Comparison of ENCODE assay signal across 18 cellular contexts in the genomic region with DNA sequence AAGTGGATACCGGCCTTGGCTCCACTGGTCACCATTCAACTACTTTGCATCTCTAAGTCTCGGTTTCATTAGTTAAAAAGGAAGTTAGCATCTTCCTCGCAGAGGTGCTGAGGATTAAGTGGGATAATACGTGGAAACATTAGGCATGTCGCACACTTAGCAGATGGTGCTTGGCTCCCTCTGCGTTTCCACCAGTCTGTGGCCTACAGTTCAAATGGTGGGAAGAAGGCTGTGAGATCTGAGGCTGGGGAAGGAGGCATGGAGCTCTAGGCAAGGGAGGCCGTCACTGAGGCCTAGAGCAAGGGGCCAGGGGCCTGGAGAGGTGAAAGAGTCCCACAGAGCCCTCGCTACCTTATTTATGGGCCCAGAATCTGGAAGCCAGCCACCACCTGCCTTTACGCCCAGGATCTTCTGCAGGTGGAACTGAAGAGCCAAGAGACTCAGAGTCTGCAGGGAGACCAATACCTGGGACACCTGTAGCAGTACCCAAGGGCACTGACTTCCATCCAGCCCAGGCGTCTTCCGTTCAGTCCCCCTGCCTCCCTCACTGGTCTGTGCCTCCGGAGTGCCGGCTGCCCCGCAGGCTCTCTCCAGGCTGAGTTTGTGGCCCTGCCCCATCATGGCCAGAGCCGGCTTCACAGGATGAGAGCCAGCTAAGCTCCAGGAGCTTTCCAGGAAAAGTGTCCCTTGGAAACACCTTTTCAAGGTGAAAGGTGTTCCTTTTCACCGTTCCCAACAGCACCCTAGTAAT.
A peak's percentile ranks its signal among the peaks of the same experiment; 100 is the strongest.
DNase-seq lines count a peak whose midpoint lies in the region; ATAC-seq and TF ChIP-seq lines count a peak whose summit lies in the region.
"Had no signal": no experiment of that assay in that cellular context is flagged by ENCODE, and none has a peak within 500 bp of the region (broad histone marks: within the 10 kb centered on the region; RNA-seq: fewer than 3 reads in every experiment).

No MANE protein-coding gene starts in this region.

- intact Hi-C loops in right cardiac atrium (cut with DNase I) (no loop called here), heart left ventricle (cut with DNase I) (loop anchor here in 2 of 10 donors (10.0 kb wide), 2 partner anchors 62 to 68 kb away; partner anchors contain the start of genes A4GALT (in 1 of the 2) and ARFGAP3 (in 1 of the 2))

- H3K27me3 ChIP-seq in right cardiac atrium (ENCODE audit: control insufficient read depth, insufficient read depth) (no peaks in the 10 kb centered on the region), heart left ventricle (no peaks in the 10 kb centered on the region), HAP-1 (ENCODE audit: low read depth) (no peaks in the 10 kb centered on the region)

- H3K4me3 ChIP-seq in right cardiac atrium (ENCODE audit: low read length), result no peak overlapping the region
- H3K4me3 ChIP-seq in heart left ventricle, result no peak overlapping the region
- H3K4me3 ChIP-seq in HAP-1, result no peak overlapping the region
- H3K4me3 ChIP-seq: SJCRH30 had no signal

- no peak for TF ChIP-seq CTCF in heart left ventricle (IDR thresholded peaks at IDR 0.05)

- DNase-seq in right cardiac atrium (peak in 2 of 3 donors; percentile 14 to 40), heart left ventricle (no peak), NCI-H524 (lab: John Stamatoyannopoulos, UW) (peak; percentile 49 to 79), iPS-NIHi11 (ENCODE audit: low spot score) (peak; percentile 13), HAP-1 (ENCODE audit: low spot score in 2 of 2) (no peak)
- DNase-seq in effector CD4-positive, alpha-beta T cell, result no peak
- DNase-seq: EL, GF-D8, NCI-H1092 treated with DMSO at 0.1 percent for 48 hours, NCI-H146, NCI-H2029, NCI-H2171, NCI-H69, SJCRH30, T-cell had no signal

- 89% methylated on average over 16 of the region's 16 CpGs for WGBS in right cardiac atrium
- WGBS in heart left ventricle, 4 donors, result 88 to 94% (median 91%) methylated on average over 15 to 16 of the region's 16 CpGs

- no peak for TF ChIP-seq POLR2A in heart left ventricle (IDR thresholded peaks at IDR 0.05)

- H3K27ac ChIP-seq in right cardiac atrium (ENCODE audit: low read length), result no peak overlapping the region
- no peak overlapping the region for H3K27ac ChIP-seq in heart left ventricle
- H3K27ac ChIP-seq: KMS-11, SJCRH30 had no signal

- no peaks in the 10 kb centered on the region for H3K36me3 ChIP-seq in heart left ventricle
- no peaks in the 10 kb centered on the region for H3K36me3 ChIP-seq in HAP-1 (replicated peaks)
- H3K36me3 ChIP-seq: SJCRH30 had no signal

- in situ Hi-C loops in HAP-1 (cut with MboI; ENCODE audit: low sequenced_read_pairs), result no loop called here

- H3K9me3 ChIP-seq in right cardiac atrium (ENCODE audit: control insufficient read depth, low read length) (no peaks in the 10 kb centered on the region), heart left ventricle (no peaks in the 10 kb centered on the region), HAP-1 (no peaks in the 10 kb centered on the region)
- H3K9me3 ChIP-seq: SJCRH30 had no signal

- no peak for ATAC-seq in right cardiac atrium
- no peak for ATAC-seq in heart left ventricle
- no peak for ATAC-seq in HG02840 (IDR thresholded peaks at IDR 0.05; ENCODE audit: low FRiP score, unreplicated experiment)
- ATAC-seq: Panc1, T-cell had no signal

- H3K4me1 ChIP-seq in right cardiac atrium (ENCODE audit: control insufficient read depth, insufficient read depth, low read length) (no peaks in the 10 kb centered on the region), heart left ventricle (peaks cover 0 to 7% (median 2%) of the 10 kb centered on the region in 12 donors), HAP-1 (no peaks in the 10 kb centered on the region)

Comparison
In these comparisons a context has a peak if more than half of its experiments do, and no peak if none do; other contexts are left out.
1. DNase-seq: peak in right cardiac atrium (2 of 3), NCI-H524 (2 of 2) and iPS-NIHi11 (single experiment); none in heart left ventricle (0 of 5), effector CD4-positive, alpha-beta T cell (single experiment) and HAP-1 (0 of 2).